1 cellular context compared by ENCODE assay signal in the genomic region with DNA sequence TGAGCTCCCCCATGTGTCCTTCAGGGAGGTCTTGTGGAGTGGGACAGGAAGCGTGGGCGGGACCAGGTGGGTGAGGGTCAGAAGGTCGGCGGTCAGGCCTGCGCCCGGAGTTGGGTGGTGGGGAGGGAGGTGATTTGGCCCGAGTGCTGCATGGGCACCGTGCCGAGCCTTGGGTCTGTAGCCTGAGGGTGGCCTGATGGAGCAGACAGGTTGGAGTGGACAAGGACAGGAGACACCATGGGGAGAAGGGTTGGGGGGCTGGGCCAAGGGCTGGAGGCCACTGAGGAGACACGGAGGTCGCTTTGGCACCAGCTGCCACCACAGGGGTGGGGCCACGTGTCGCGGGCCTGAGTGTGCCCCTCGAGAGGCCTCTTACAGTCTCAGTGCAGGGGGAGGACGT.
A peak's percentile ranks its signal among the peaks of the same experiment; 100 is the strongest.
TF ChIP-seq lines count a peak whose summit lies in the region.

No MANE protein-coding gene starts in this region.

TF ChIP-seq in HepG2, 621 proteins besides CTCF, POLR2A, EP300 and RAD21:
- TF ChIP-seq CBFB (CRISPR knock-in tag; IDR thresholded peaks at IDR 0.05) (no peak), AGO2 (optimal IDR thresholded peaks at IDR 0.05; ENCODE audit: low read depth, low read length) (peak; percentile 32)
